ENCODE assay signal across 1 cellular context in genomic region chr9:101326501-101326900, GRCh38.
TF ChIP-seq lines count a peak whose summit lies in the region.

No MANE protein-coding gene starts in this region.

TF ChIP-seq in HepG2, 621 proteins besides CTCF, POLR2A, EP300 and RAD21 (continued from another document):
- TF ChIP-seq FOXP1 (IDR thresholded peaks at IDR 0.05) = no peak
- TF ChIP-seq FOXP1 (CRISPR knock-in tag; IDR thresholded peaks at IDR 0.05) = peak; percentile 27; the same call in 1 of the 2 replicates
- TF ChIP-seq FOXA1 (IDR thresholded peaks at IDR 0.05) = no peak
- TF ChIP-seq FOXA1 (CRISPR knock-in tag; IDR thresholded peaks at IDR 0.05) = 0 out of 2 replicates have a peak, but pooled peaks have one; percentile 13
- TF ChIP-seq GFI1 (CRISPR knock-in tag; IDR thresholded peaks at IDR 0.05; ENCODE audit: borderline replicate concordance) = 0 out of 2 replicates have a peak, but pooled peaks have one; percentile 5
- TF ChIP-seq PRMT3 (CRISPR knock-in tag; IDR thresholded peaks at IDR 0.05; ENCODE audit: borderline replicate concordance, low read depth) = no peak
- no peak for TF ChIP-seq PRPF4 (IDR thresholded peaks at IDR 0.05; ENCODE audit: low read depth, low read length, poor library complexity, severe bottlenecking)
- TF ChIP-seq SOX13 (IDR thresholded peaks at IDR 0.05) = no peak
- TF ChIP-seq SOX13 (CRISPR knock-in tag; conservative IDR thresholded peaks at IDR 0.05 in 1 of 2, IDR thresholded peaks at IDR 0.05 in 1 of 2) = peak in 1 of 2 experiments; percentile 73; a peak in 1 of 4 replicates
- TF ChIP-seq HMG20A (CRISPR knock-in tag; IDR thresholded peaks at IDR 0.05; ENCODE audit: borderline replicate concordance) = peak; percentile 24; the same call in 1 of the 2 replicates
- peak; percentile 54; the same call in 1 of the 2 replicates for TF ChIP-seq GATAD2A (CRISPR knock-in tag; IDR thresholded peaks at IDR 0.05)
- TF ChIP-seq SALL1 (CRISPR knock-in tag; IDR thresholded peaks at IDR 0.05) = 0 out of 2 replicates have a peak, but pooled peaks have one; percentile 3
- peak; percentile 51 for TF ChIP-seq FOXA3 (CRISPR knock-in tag; IDR thresholded peaks at IDR 0.05)
- 0 out of 2 replicates have a peak, but pooled peaks have one; percentile 21 for TF ChIP-seq CREM (IDR thresholded peaks at IDR 0.05)
- no peak for TF ChIP-seq CREM (CRISPR knock-in tag; IDR thresholded peaks at IDR 0.05)
- peak; percentile 38; the same call in 1 of the 2 replicates for TF ChIP-seq ZNF281 (CRISPR knock-in tag; IDR thresholded peaks at IDR 0.05; ENCODE audit: borderline replicate concordance)
- 0 out of 2 replicates have a peak, but pooled peaks have one; percentile 45 for TF ChIP-seq NAIF1 (CRISPR knock-in tag; IDR thresholded peaks at IDR 0.05; ENCODE audit: borderline replicate concordance)
- peak; percentile 29; the same call in 1 of the 2 replicates for TF ChIP-seq NCOA2 (CRISPR knock-in tag; IDR thresholded peaks at IDR 0.05)
- TF ChIP-seq DNMT3B (CRISPR knock-in tag; conservative IDR thresholded peaks at IDR 0.05) = 0 out of 2 replicates have a peak, but pooled peaks have one; percentile 19
- no peak for TF ChIP-seq TRIM22 (IDR thresholded peaks at IDR 0.05)
- no peak for TF ChIP-seq ZNF713 (CRISPR knock-in tag; IDR thresholded peaks at IDR 0.05)
